ENCODE assay signal across 8 cellular contexts in genomic region chr7:24574365-24574764, GRCh38. TPM values are rescaled to one million over a fixed set of nuclear protein-coding genes. Genes with fewer than 3 reads are reported as not detected.
DNase-seq lines count a peak whose midpoint lies in the region; ATAC-seq and TF ChIP-seq lines count a peak whose summit lies in the region.

No MANE protein-coding gene starts in this region.

- peaks cover 24 to 56% (median 51%) of the 10 kb centered on the region in 4 donors for H3K4me1 Mint-ChIP-seq in naive thymus-derived CD8-positive, alpha-beta T cell

- no peak for ATAC-seq in naive thymus-derived CD8-positive, alpha-beta T cell
- ATAC-seq in HG03571 (IDR thresholded peaks at IDR 0.05; ENCODE audit: unreplicated experiment) = no peak

- H3K27me3 Mint-ChIP-seq in naive thymus-derived CD8-positive, alpha-beta T cell = peaks cover 0 to 3% (median 0%) of the 10 kb centered on the region in 5 donors

- no peaks in the 10 kb centered on the region for H3K9me3 Mint-ChIP-seq in naive thymus-derived CD8-positive, alpha-beta T cell

- H3K27ac Mint-ChIP-seq in naive thymus-derived CD8-positive, alpha-beta T cell = peak overlapping the region; percentile 68 to 96 (median 91)

- no peaks in the 10 kb centered on the region for H3K36me3 ChIP-seq in KOPT-K1 (ENCODE audit: insufficient read depth, low read length)

- peak overlapping the region; percentile 71 for H3K27ac ChIP-seq in C4-2B
- H3K27ac ChIP-seq in KOPT-K1 (ENCODE audit: low read depth, low read length, poor library complexity, severe bottlenecking) = peak overlapping the region; percentile 40
- peak overlapping the region; percentile 47 for H3K27ac ChIP-seq in cingulate gyrus (ENCODE audit: low read depth, low read length)

- POLR2A ChIA-PET in naive thymus-derived CD8-positive, alpha-beta T cell (lab: Charles Lee) = interaction anchor here (0.8 kb wide), 1 partner anchor 1034 kb away, joined by 3 read pairs; no protein-coding TSS in a partner anchor

- TF ChIP-seq CTCF in C4-2B (conservative IDR thresholded peaks at IDR 0.05) = no peak

- H3K4me3 Mint-ChIP-seq in naive thymus-derived CD8-positive, alpha-beta T cell = peak overlapping the region; percentile 88 to 98 (median 94)

- no peaks in the 10 kb centered on the region for H3K9me3 ChIP-seq in KOPT-K1 (ENCODE audit: insufficient read depth, low read length, poor library complexity, severe bottlenecking)

- DNase-seq in naive thymus-derived CD8-positive, alpha-beta T cell = no peak
- no peak for DNase-seq in dermis blood vessel endothelial cell
- DNase-seq in NCI-H748 treated with DMSO at 0.1 percent for 48 hours (lab: John Stamatoyannopoulos, UW) = no peak
- DNase-seq in kidney tubule cell (ENCODE audit: low spot score) = no peak

- no peaks in the 10 kb centered on the region for H3K36me3 Mint-ChIP-seq in naive thymus-derived CD8-positive, alpha-beta T cell

RNA-seq across cellular contexts. Expression of gene PALS2, which starts 1.1 kb away (rescaled TPM):
- total RNA-seq in naive thymus-derived CD8-positive, alpha-beta T cell = 10 to 100 TPM; 66.9 to 75.4 TPM
- 10 to 100 TPM; 23.4 to 29.9 (median 24.7) TPM for polyA plus RNA-seq in naive thymus-derived CD8-positive, alpha-beta T cell
- total RNA-seq in dermis blood vessel endothelial cell = 19.5 and 19.6 TPM in 2 replicates
